ENCODE assay signal across 7 cellular contexts in genomic region chr5:138491669-138492551, GRCh38. TPM values are rescaled to one million over a fixed set of nuclear protein-coding genes. Genes with fewer than 3 reads are reported as not detected.
DNase-seq lines count a peak whose midpoint lies in the region; ATAC-seq and TF ChIP-seq lines count a peak whose summit lies in the region.

No MANE protein-coding gene starts in this region.

- TSS peak; percentile 48 for BruUV-seq in mammary epithelial cell (replicated peaks; lab: Mats Ljungman, UMichigan)

- peak overlapping the region; percentile 17 for H3K9ac ChIP-seq in mammary epithelial cell (ENCODE audit: insufficient read depth, low read length)

- H2AFZ ChIP-seq in mammary epithelial cell (ENCODE audit: low read depth, low read length), result peak overlapping the region; percentile 84

- H3K9me3 ChIP-seq in mammary epithelial cell (replicated peaks; ENCODE audit: insufficient read depth, low read length), result no peaks in the 10 kb centered on the region

- intact Hi-C loops in mammary epithelial cell (cut with micrococcal nuclease), result loop anchor here (1.0 kb wide), 1 partner anchor 11 kb away; no protein-coding TSS in a partner anchor

- ATAC-seq in GM18511 (IDR thresholded peaks at IDR 0.05; ENCODE audit: unreplicated experiment), result peak; percentile 99
- peak; percentile 94 for ATAC-seq in HG02938 (IDR thresholded peaks at IDR 0.05; ENCODE audit: unreplicated experiment)

- WGBS in mammary epithelial cell (ENCODE audit: low coverage, missing lambda C conversion rate), result 6% methylated on average over 9 of the region's 93 CpGs

- peak; percentile 72 for DNase-seq in NCI-H2029 treated with DMSO at 0.1 percent for 48 hours (lab: John Stamatoyannopoulos, UW)
- peak; percentile 87 for DNase-seq in mammary epithelial cell
- DNase-seq in inferior parietal cortex (ENCODE audit: extremely low spot score), result peak; percentile 91
- DNase-seq in smooth muscle cell of the brain vasculature (ENCODE audit: low read depth, low spot score), result peak; percentile 64

- peak overlapping the region; percentile 98 for H3K4me2 ChIP-seq in mammary epithelial cell (ENCODE audit: insufficient read depth, low read depth, low read length)

- no peak overlapping the region for H3K27ac ChIP-seq in mammary epithelial cell (ENCODE audit: insufficient read depth, low read depth, low read length)

- H3K79me2 ChIP-seq in mammary epithelial cell (ENCODE audit: insufficient read depth, low read length), result no peaks in the 10 kb centered on the region

- H3K27me3 ChIP-seq in mammary epithelial cell (ENCODE audit: insufficient read depth, low read length), result no peaks in the 10 kb centered on the region

- H3K4me1 ChIP-seq in mammary epithelial cell (ENCODE audit: insufficient read depth, low read length), result peaks cover 59% of the 10 kb centered on the region

- in situ Hi-C loops in mammary epithelial cell (cut with MboI; ENCODE audit: low sequenced_read_pairs in 2 of 2), result no loop called here

- no peaks in the 10 kb centered on the region for H4K20me1 ChIP-seq in mammary epithelial cell (ENCODE audit: insufficient read depth, low read length)

- CTCF ChIA-PET in mammary epithelial cell (lab: Charles Lee; ENCODE audit: low non-redundant PET), result no interaction called here

- dilution Hi-C loops in mammary epithelial cell (cut with HindIII; ENCODE audit: low sequenced_read_pairs), result no loop called here

- TF ChIP-seq CTCF in WI38 (IDR thresholded peaks at IDR 0.05; ENCODE audit: low read depth, low read length) (no peak), mammary epithelial cell (conservative IDR thresholded peaks at IDR 0.05 in 1 of 2, IDR thresholded peaks at IDR 0.05 in 1 of 2; ENCODE audit: extremely low read depth in 1 of 2, insufficient read depth in 1 of 2, low read depth in 1 of 2, low read length in 2 of 2) (no peak)

- H3K36me3 ChIP-seq in mammary epithelial cell (ENCODE audit: insufficient read depth, low read length), result no peaks in the 10 kb centered on the region

- H3K4me3 ChIP-seq in WI38 (ENCODE audit: low read depth, low read length), result peak overlapping the region; percentile 61
- peak overlapping the region; percentile 39 to 48 (median 48) for H3K4me3 ChIP-seq in mammary epithelial cell (replicated peaks in 1 of 3; ENCODE audit: insufficient read depth in 1 of 3, low read depth in 2 of 3, low read length in 3 of 3)

RNA-seq across cellular contexts. Expression of gene EGR1, which starts 26.6 kb away (rescaled TPM):
- total RNA-seq in mammary epithelial cell, result 100 to 1,000 TPM in 1 of 2 donors, 10 to 100 TPM in 1; 12.7 to 159 TPM
- polyA plus RNA-seq in mammary epithelial cell, result 10.6 TPM
- polyA minus RNA-seq in mammary epithelial cell, result 63.3 TPM

RNA-seq across cellular contexts. Expression of gene ETF1, which starts 51.1 kb away (rescaled TPM):
- total RNA-seq in mammary epithelial cell, result 100 to 1,000 TPM; 167 to 200 TPM
- polyA plus RNA-seq in mammary epithelial cell, result 73.8 TPM
- 86.8 TPM for polyA minus RNA-seq in mammary epithelial cell

RNA-seq across cellular contexts. Expression of gene REEP2, which starts 53.1 kb away (rescaled TPM):
- total RNA-seq in mammary epithelial cell, result 10 to 100 TPM; 14.5 to 26.5 TPM
- 3.6 TPM for polyA plus RNA-seq in mammary epithelial cell
- polyA minus RNA-seq in mammary epithelial cell, result 70.6 TPM
